Comparison of ENCODE assay signal across 14 cellular contexts in genomic region chrX:129524250-129524850, GRCh38. TPM values are rescaled to one million over a fixed set of nuclear protein-coding genes. Genes with fewer than 3 reads are reported as not detected.
A peak's percentile ranks its signal among the peaks of the same experiment; 100 is the strongest.
DNase-seq lines count a peak whose midpoint lies in the region; ATAC-seq and TF ChIP-seq lines count a peak whose summit lies in the region.
"Had no signal": no experiment of that assay in that cellular context is flagged by ENCODE, and none has a peak within 500 bp of the region (broad histone marks: within the 10 kb centered on the region; RNA-seq: fewer than 3 reads in every experiment).

No MANE protein-coding gene starts in this region.

- H3K27ac ChIP-seq in cardiac muscle cell (peak overlapping the region; percentile 94), VCaP (peak overlapping the region; percentile 80; the same call in 1 of the 2 replicates), iPS-18a (ENCODE audit: low read length) (no peak overlapping the region), stomach (no peak overlapping the region)

- DNase-seq in cardiac muscle cell (ENCODE audit: low read depth in 1 of 2, low spot score in 1 of 2) (no peak), Right ventricle myocardium superior (no peak), stomach (no peak), DMS153 treated with DMSO at 0.1 percent for 48 hours (lab: John Stamatoyannopoulos, UW; ENCODE audit: unreplicated experiment) (no peak)
- no peak for DNase-seq in stimulated activated effector memory CD8-positive, alpha-beta T cell treated with anti-CD3 and anti-CD28 coated beads, Interleukin-12 subunit alpha, Interleukin-12 subunit beta, amount 100 ng/mL, for 72 hours (ENCODE audit: low spot score in 2 of 2)
- DNase-seq in stimulated activated CD4-positive, alpha-beta T cell treated with anti-CD3 and anti-CD28 coated beads, Interleukin-4, amount 100 ng/mL, for 1 hour, result no peak
- DNase-seq: activated CD4-positive, alpha-beta T cell treated with anti-CD3 and anti-CD28 coated beads, Interleukin-2, amount 50 U/mL, for 48 hours; NCI-H1105; NCI-H446; right cardiac atrium; stimulated activated CD4-positive, alpha-beta T cell treated with anti-CD3 and anti-CD28 coated beads, Interleukin-4, amount 100 ng/mL, for 4 hours had no signal

- TF ChIP-seq CTCF in cardiac muscle cell (IDR thresholded peaks at IDR 0.05; ENCODE audit: low read depth, low read length) (no peak), VCaP (conservative IDR thresholded peaks at IDR 0.05) (no peak), stomach (IDR thresholded peaks at IDR 0.05) (no peak)

- no peak for TF ChIP-seq EP300 in stomach (IDR thresholded peaks at IDR 0.05)

- H3K9me3 Mint-ChIP-seq in stimulated activated effector memory CD8-positive, alpha-beta T cell treated with anti-CD3 and anti-CD28 coated beads, Interleukin-12 subunit alpha, Interleukin-12 subunit beta, amount 100 ng/mL, for 72 hours, result no peaks in the 10 kb centered on the region

- H3K36me3 Mint-ChIP-seq in stimulated activated effector memory CD8-positive, alpha-beta T cell treated with anti-CD3 and anti-CD28 coated beads, Interleukin-12 subunit alpha, Interleukin-12 subunit beta, amount 100 ng/mL, for 72 hours, result no peaks in the 10 kb centered on the region

- peaks cover 7% of the 10 kb centered on the region for H3K4me1 Mint-ChIP-seq in stimulated activated effector memory CD8-positive, alpha-beta T cell treated with anti-CD3 and anti-CD28 coated beads, Interleukin-12 subunit alpha, Interleukin-12 subunit beta, amount 100 ng/mL, for 72 hours

- no peak for TF ChIP-seq POLR2A in stomach (IDR thresholded peaks at IDR 0.05)

- no peak overlapping the region for H3K27ac Mint-ChIP-seq in stimulated activated effector memory CD8-positive, alpha-beta T cell treated with anti-CD3 and anti-CD28 coated beads, Interleukin-12 subunit alpha, Interleukin-12 subunit beta, amount 100 ng/mL, for 72 hours

- no peaks in the 10 kb centered on the region for H3K9me3 ChIP-seq in cardiac muscle cell (ENCODE audit: low read depth)
- H3K9me3 ChIP-seq in iPS-18a (ENCODE audit: control insufficient read depth, low read depth, low read length), result peaks cover 11% of the 10 kb centered on the region
- no peaks in the 10 kb centered on the region for H3K9me3 ChIP-seq in stomach

- H3K36me3 ChIP-seq in cardiac muscle cell (no peaks in the 10 kb centered on the region), iPS-18a (ENCODE audit: control insufficient read depth, low read depth, low read length) (no peaks in the 10 kb centered on the region), stomach (no peaks in the 10 kb centered on the region)

- 54 to 83% (median 66%) methylated on average over 3 of the region's 3 CpGs for WGBS in stomach, 5 donors

- ATAC-seq in Right ventricle myocardium superior (ENCODE audit: poor library complexity), result no peak
- no peak for ATAC-seq in stimulated activated effector memory CD8-positive, alpha-beta T cell treated with anti-CD3 and anti-CD28 coated beads, Interleukin-12 subunit alpha, Interleukin-12 subunit beta, amount 100 ng/mL, for 72 hours

- H3K4me3 ChIP-seq in cardiac muscle cell (peak overlapping the region; percentile 59), iPS-18a (ENCODE audit: low read length) (peak overlapping the region; percentile 71), stomach (no peak overlapping the region)

- H3K4me1 ChIP-seq in cardiac muscle cell (ENCODE audit: low read depth) (peaks cover 7% of the 10 kb centered on the region), iPS-18a (ENCODE audit: control insufficient read depth, low read depth, low read length) (no peaks in the 10 kb centered on the region), stomach (peaks cover 0 to 8% (median 0%) of the 10 kb centered on the region in 4 donors)

- peak overlapping the region; percentile 64 for H3K4me3 Mint-ChIP-seq in stimulated activated effector memory CD8-positive, alpha-beta T cell treated with anti-CD3 and anti-CD28 coated beads, Interleukin-12 subunit alpha, Interleukin-12 subunit beta, amount 100 ng/mL, for 72 hours

- H3K9ac ChIP-seq in iPS-18a (ENCODE audit: low read length), result peak overlapping the region; percentile 77

- intact Hi-C loops in Right ventricle myocardium superior (cut with DNase I), result no loop called here
- intact Hi-C loops in stomach (cut with DNase I; ENCODE audit: low total_unique reads), result no loop called here

- no peaks in the 10 kb centered on the region for H3K27me3 ChIP-seq in cardiac muscle cell
- no peaks in the 10 kb centered on the region for H3K27me3 ChIP-seq in iPS-18a (ENCODE audit: control insufficient read depth, insufficient read depth, low read length)
- no peaks in the 10 kb centered on the region for H3K27me3 ChIP-seq in stomach

RNA-seq across cellular contexts. Expression of gene SMARCA1, which starts 1.1 kb away (rescaled TPM):
- total RNA-seq in cardiac muscle cell (93.9 and 142 TPM in 2 replicates), Right ventricle myocardium superior (27.5 TPM), stomach (10 to 100 TPM; 27.4 to 89.8 (median 39.0) TPM)
- polyA plus RNA-seq in cardiac muscle cell (83.6 and 130 TPM in 2 replicates), stomach (10 to 100 TPM in 2 of 3 donors, 1 to 10 TPM in 1; 7.9 to 12.8 (median 12.6) TPM)
- total RNA-seq: T-helper 1 cell treated with Interleukin-12 subunit alpha and Interleukin-12 subunit beta and Interleukin-4 antibody, amounts not matched to agents 30 ng/mL and 1 ng/mL, for 36 hours had no signal

RNA-seq across cellular contexts. Expression of gene OCRL, which starts 15.7 kb away (rescaled TPM):
- total RNA-seq in cardiac muscle cell (8.4 and 15.3 TPM in 2 replicates), Right ventricle myocardium superior (9.4 TPM), stomach (10 to 100 TPM; 17.9 to 36.2 (median 23.6) TPM)
- polyA plus RNA-seq in cardiac muscle cell (6.3 and 10.7 TPM in 2 replicates), stomach (1 to 10 TPM; 7.9 to 8.4 (median 8.2) TPM)

Comparison
In these comparisons a context has a peak if more than half of its experiments do, and no peak if none do; other contexts are left out.
1. H3K27ac ChIP-seq: peak in cardiac muscle cell (single experiment) and VCaP (single experiment); none in iPS-18a (single experiment) and stomach (0 of 5).
2. H3K4me3 ChIP-seq: peak in cardiac muscle cell (single experiment) and iPS-18a (single experiment); none in stomach (0 of 4).